28 cellular contexts compared by ENCODE assay signal in the genomic region with DNA sequence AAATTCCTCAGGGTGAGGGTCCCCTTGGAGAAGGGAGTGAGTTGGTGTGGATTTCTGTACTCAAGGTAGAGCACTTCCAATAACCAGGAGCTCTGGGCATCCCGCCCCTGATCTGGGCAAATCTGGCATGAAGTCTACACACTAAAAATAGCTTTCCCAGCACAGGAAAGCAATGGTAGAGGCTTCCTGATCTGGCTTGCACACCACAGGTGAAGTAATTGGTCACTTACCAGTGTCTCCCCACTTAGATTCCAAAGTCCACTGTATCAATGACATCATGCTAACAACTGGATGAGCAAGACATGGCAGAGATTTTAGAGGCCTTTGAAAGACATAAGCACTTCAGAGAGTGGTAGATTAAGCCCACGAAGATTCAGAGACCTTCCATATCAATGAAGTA. TPM values are rescaled to one million over a fixed set of nuclear protein-coding genes. Genes with fewer than 3 reads are reported as not detected.
DNase-seq lines count a peak whose midpoint lies in the region; ATAC-seq lines count a peak whose summit lies in the region.
"Had no signal": no experiment of that assay in that cellular context is flagged by ENCODE, and none has a peak within 500 bp of the region (broad histone marks: within the 10 kb centered on the region; RNA-seq: fewer than 3 reads in every experiment).

No MANE protein-coding gene starts in this region.

- H3K4me3 Mint-ChIP-seq in IgD-negative memory B cell (no peak overlapping the region), immature natural killer cell (no peak overlapping the region)
- H3K4me3 Mint-ChIP-seq: activated naive CD8-positive, alpha-beta T cell treated with anti-CD3 and anti-CD28 coated beads, Interleukin-2, amount 50 U/mL, for 24 hours; dendritic cell treated with granulocyte-macrophage colony-stimulating factor and Interleukin-4, amounts not matched to agents 40 ng/mL and 50 ng/mL, for 4 days had no signal

- H3K27me3 Mint-ChIP-seq in IgD-negative memory B cell = no peaks in the 10 kb centered on the region
- peaks cover 2 to 4% (median 2%) of the 10 kb centered on the region in 3 donors for H3K27me3 Mint-ChIP-seq in immature natural killer cell (ENCODE audit: low read depth in 3 of 3)

- H3K4me1 Mint-ChIP-seq in IgD-negative memory B cell (peaks cover 0 to 5% (median 4%) of the 10 kb centered on the region in 3 donors), immature natural killer cell (peaks cover 46 to 56% of the 10 kb centered on the region in 2 donors)

- H3K9me3 Mint-ChIP-seq in IgD-negative memory B cell (no peaks in the 10 kb centered on the region), immature natural killer cell (no peaks in the 10 kb centered on the region)
- H3K9me3 Mint-ChIP-seq: activated naive CD8-positive, alpha-beta T cell treated with anti-CD3 and anti-CD28 coated beads, Interleukin-2, amount 50 U/mL, for 24 hours; dendritic cell treated with granulocyte-macrophage colony-stimulating factor and Interleukin-4, amounts not matched to agents 40 ng/mL and 50 ng/mL, for 4 days had no signal

- peak; percentile 11 for DNase-seq in COLO668 (lab: John Stamatoyannopoulos, UW; ENCODE audit: unreplicated experiment)
- no peak for DNase-seq in immature natural killer cell
- peak; percentile 20 for DNase-seq in myocyte (ENCODE audit: low read depth)
- DNase-seq in NCI-H2196 treated with DMSO at 0.1 percent for 48 hours (lab: John Stamatoyannopoulos, UW; ENCODE audit: unreplicated experiment) = no peak
- no peak for DNase-seq in NCI-H128 (lab: John Stamatoyannopoulos, UW; ENCODE audit: unreplicated experiment)
- DNase-seq in stimulated activated CD4-positive, alpha-beta T cell treated with anti-CD3 and anti-CD28 coated beads, Interleukin-4, amount 100 ng/mL, for 24 hours = no peak
- DNase-seq: activated CD4-positive, alpha-beta T cell treated with anti-CD3 and anti-CD28 coated beads for 4 hours; activated gamma-delta T cell treated with Interleukin-2 at 50 U/mL for 16 hours; activated naive CD8-positive, alpha-beta T cell treated with anti-CD3 and anti-CD28 coated beads, Interleukin-2, amount 50 U/mL, for 24 hours; activated T-cell treated with anti-CD3 and anti-CD28 coated beads, Interleukin-2, amount 50 U/mL, for 1 hour; central memory CD4-positive, alpha-beta T cell; DMS 273 treated with DMSO at 0.1 percent for 48 hours; KG1; MG63; NCI-H1436; NCI-H2107; NCI-H446 treated with DMSO at 0.1 percent for 48 hours; posterior cingulate gyrus; sigmoid colon; stimulated activated naive CD4-positive, alpha-beta T cell treated with Interleukin-2 at 50 U/mL for 16 hours had no signal

- H3K27ac Mint-ChIP-seq in IgD-negative memory B cell = peak overlapping the region in 2 of 3 donors; percentile 12 to 33
- peak overlapping the region in 5 of 6 donors; percentile 33 to 85 (median 63) for H3K27ac Mint-ChIP-seq in immature natural killer cell
- H3K27ac Mint-ChIP-seq: activated naive CD8-positive, alpha-beta T cell treated with anti-CD3 and anti-CD28 coated beads, Interleukin-2, amount 50 U/mL, for 24 hours had no signal

- H3K36me3 Mint-ChIP-seq in IgD-negative memory B cell (no peaks in the 10 kb centered on the region), immature natural killer cell (no peaks in the 10 kb centered on the region)

- ATAC-seq in GM19035 (IDR thresholded peaks at IDR 0.05; ENCODE audit: unreplicated experiment) = no peak
- ATAC-seq: activated naive CD8-positive, alpha-beta T cell treated with anti-CD3 and anti-CD28 coated beads, Interleukin-2, amount 50 U/mL, for 24 hours; gastroesophageal sphincter had no signal

RNA-seq across cellular contexts. Expression of gene IDS, which starts 17.8 kb away (rescaled TPM):
- polyA plus RNA-seq in IgD-negative memory B cell = 114 TPM
- 100 to 1,000 TPM; 143 to 230 (median 163) TPM for polyA plus RNA-seq in immature natural killer cell
- 59.6 and 73.0 TPM in 2 replicates for total RNA-seq in myocyte
- 101 TPM for polyA plus RNA-seq in myocyte (2012)

RNA-seq across cellular contexts. Expression of gene EOLA1, which starts 17.9 kb away (rescaled TPM):
- polyA plus RNA-seq in IgD-negative memory B cell (19.0 TPM), immature natural killer cell (10 to 100 TPM; 39.9 to 58.6 (median 45.7) TPM)
- 28.9 and 35.2 TPM in 2 replicates for total RNA-seq in myocyte
- 28.8 TPM for polyA plus RNA-seq in myocyte (2012)

RNA-seq across cellular contexts. Expression of gene HSFX3, which starts 26.8 kb away (rescaled TPM):
- polyA plus RNA-seq in IgD-negative memory B cell = not detected
- polyA plus RNA-seq in immature natural killer cell = not detected
- total RNA-seq in myocyte = 0.32 TPM in 1 of 2 replicates, not detected in the other
- 0.13 TPM for polyA plus RNA-seq in myocyte (2012)
- total RNA-seq: gastroesophageal sphincter, lung microvascular endothelial cell, OCI-LY7, sigmoid colon, temporal lobe, urinary bladder had no signal
- polyA plus RNA-seq: sigmoid colon, urinary bladder had no signal

Comparison
In these comparisons a context has a peak if more than half of its experiments do, and no peak if none do; other contexts are left out.
1. DNase-seq: peak in COLO668 (single experiment) and myocyte (single experiment); none in immature natural killer cell (0 of 3), NCI-H2196 treated with DMSO at 0.1 percent for 48 hours (single experiment), NCI-H128 (single experiment) and stimulated activated CD4-positive, alpha-beta T cell treated with anti-CD3 and anti-CD28 coated beads, Interleukin-4, amount 100 ng/mL, for 24 hours (single experiment).